Comparison of ENCODE assay signal across 14 cellular contexts in genomic region chr5:177154003-177154643, GRCh38. TPM values are rescaled to one million over a fixed set of nuclear protein-coding genes. Genes with fewer than 3 reads are reported as not detected.
DNase-seq lines count a peak whose midpoint lies in the region; ATAC-seq, FAIRE-seq and TF ChIP-seq lines count a peak whose summit lies in the region.
"Had no signal": no experiment of that assay in that cellular context is flagged by ENCODE, and none has a peak within 500 bp of the region (broad histone marks: within the 10 kb centered on the region; RNA-seq: fewer than 3 reads in every experiment).

No MANE protein-coding gene starts in this region.

- TF ChIP-seq RAD21 in GM12878 (IDR thresholded peaks at IDR 0.05; ENCODE audit: insufficient read depth, low read depth, low read length), result no peak

- H3K79me2 ChIP-seq in GM12878 (ENCODE audit: control insufficient read depth, insufficient read depth, low read length) (peaks cover 23% of the 10 kb centered on the region), mesendoderm (ENCODE audit: control insufficient read depth, insufficient read depth, low read length) (peaks cover 57% of the 10 kb centered on the region)

- H3K36me3 ChIP-seq in A673 (ENCODE audit: insufficient read depth, low read length, poor library complexity, severe bottlenecking), result no peaks in the 10 kb centered on the region
- peaks cover 3 to 6% of the 10 kb centered on the region in 2 experiments; a peak in 3 of 4 replicates for H3K36me3 ChIP-seq in GM12878 (ENCODE audit: control insufficient read depth in 2 of 2, insufficient read depth in 2 of 2, low read length in 1 of 2)
- peaks cover 4% of the 10 kb centered on the region for H3K36me3 ChIP-seq in mesendoderm (ENCODE audit: control insufficient read depth, insufficient read depth, low read length)

- DNase-seq in A673 (ENCODE audit: low spot score) (no peak), G401 (ENCODE audit: low spot score) (peak; percentile 25), GM12878 (ENCODE audit: low read depth, low spot score) (no peak), mesendoderm (peak; percentile 64), GM19239 (ENCODE audit: insufficient read length, low spot score) (no peak)
- DNase-seq in activated naive CD4-positive, alpha-beta T cell treated with anti-CD3 and anti-CD28 coated beads, Interleukin-2, amount 50 U/mL, for 16 hours, result no peak
- DNase-seq: activated CD4-positive, alpha-beta T cell treated with anti-CD3 and anti-CD28 coated beads for 48 hours; lower lobe of right lung; T1000 had no signal

- H3K27ac ChIP-seq in A673 (ENCODE audit: low read depth, low read length, poor library complexity, severe bottlenecking) (no peak overlapping the region), GM12878 (ENCODE audit: control insufficient read depth, insufficient read depth) (no peak overlapping the region), mesendoderm (ENCODE audit: low read depth, low read length) (no peak overlapping the region)
- H3K27ac ChIP-seq: lower lobe of right lung had no signal

- POLR2A ChIA-PET in A673 (lab: Charles Lee; ENCODE audit: low non-redundant PET), result no interaction called here
- POLR2A ChIA-PET in GM12878 (lab: Charles Lee), result interaction anchor here (0.5 to 1.5 kb wide), 3 partner anchors 15 to 21 kb away, joined by 3 to 6 read pairs (median 4); no protein-coding TSS in a partner anchor

- no peak overlapping the region for H2AFZ ChIP-seq in GM12878 (ENCODE audit: control insufficient read depth, low read depth, low read length)

- in situ Hi-C loops in G401 (cut with HindIII; ENCODE audit: low sequenced_read_pairs) (no loop called here), GM12878 (cut with MboI) (no loop called here)

- CTCF ChIA-PET in A673 (lab: Charles Lee) (no interaction called here), GM12878 (lab: Yijun Ruan, JAX) (interaction anchor here (0.6 to 1.2 kb wide), 3 partner anchors 18 to 168 kb away, joined by 3 to 4 read pairs (median 3); no protein-coding TSS in a partner anchor)

- no peaks in the 10 kb centered on the region for H4K20me1 ChIP-seq in GM12878 (ENCODE audit: control insufficient read depth, insufficient read depth)

- H3K27me3 ChIP-seq in A673 (replicated peaks; ENCODE audit: insufficient read depth, low read depth, low read length, poor library complexity) (no peaks in the 10 kb centered on the region), GM12878 (replicated peaks in 1 of 2; ENCODE audit: control insufficient read depth in 2 of 2, insufficient read depth in 2 of 2, low read length in 1 of 2) (no peaks in the 10 kb centered on the region), mesendoderm (ENCODE audit: insufficient read depth, low read length, poor library complexity) (no peaks in the 10 kb centered on the region)

- FAIRE-seq in GM12878 (lab: Jason Lieb, UNC), result no peak
- no peak for FAIRE-seq in GM19239 (lab: Jason Lieb, UNC)
- FAIRE-seq: GM12892 had no signal

- H3K9me3 ChIP-seq in A673 (ENCODE audit: low read depth, low read length, poor library complexity, severe bottlenecking), result no peaks in the 10 kb centered on the region
- H3K9me3 ChIP-seq in GM12878 (replicated peaks; ENCODE audit: control insufficient read depth, insufficient read depth, low read length), result no peaks in the 10 kb centered on the region
- H3K9me3 ChIP-seq: lower lobe of right lung had no signal

- no peak for TF ChIP-seq POLR2A in GM12878 (IDR thresholded peaks at IDR 0.05; ENCODE audit: low read depth, low read length)

- H3K4me3 ChIP-seq in A673 (ENCODE audit: low read depth, low read length, poor library complexity, severe bottlenecking), result no peak overlapping the region
- no peak overlapping the region for H3K4me3 ChIP-seq in GM12878
- no peak overlapping the region for H3K4me3 ChIP-seq in mesendoderm (ENCODE audit: low read length)
- H3K4me3 ChIP-seq: lower lobe of right lung had no signal

- H3K4me2 ChIP-seq in GM12878 (ENCODE audit: control insufficient read depth, insufficient read depth) (no peak overlapping the region), mesendoderm (ENCODE audit: low read length) (no peak overlapping the region)

- 98% methylated on average over 6 of the region's 6 CpGs for WGBS in GM12878 (ENCODE audit: insufficient coverage, insufficient replicate concordance, low lambda C conversion rate, missing lambda C conversion rate)
- WGBS in mesendoderm (ENCODE audit: extremely low coverage, insufficient coverage, low lambda C conversion rate), result 100% methylated on average over 1 of the region's 6 CpGs

- no peak overlapping the region for H2AK5ac ChIP-seq in mesendoderm (ENCODE audit: low read length)

- intact Hi-C loops in A673 (cut with micrococcal nuclease; ENCODE audit: unreplicated experiment), result no loop called here
- intact Hi-C loops in GM12878 (cut with micrococcal nuclease; ENCODE audit: unreplicated experiment), result no loop called here

- ATAC-seq in GM12878, result no peak
- ATAC-seq in HG02870 (IDR thresholded peaks at IDR 0.05; ENCODE audit: unreplicated experiment), result no peak
- no peak for ATAC-seq in HG02938 (IDR thresholded peaks at IDR 0.05; ENCODE audit: unreplicated experiment)
- ATAC-seq: activated T-helper 17 cell treated with anti-CD3 and anti-CD28 coated beads, Interleukin-2, amount 50 U/mL, for 72 hours; lower lobe of right lung; Right ventricle myocardium inferior had no signal

- no peak for TF ChIP-seq EP300 in GM12878 (IDR thresholded peaks at IDR 0.05; ENCODE audit: borderline replicate concordance in 1 of 2, control insufficient read depth in 1 of 2, low read depth in 2 of 2, low read length in 2 of 2)

- no peak overlapping the region for H3K23ac ChIP-seq in mesendoderm (ENCODE audit: low read length)

- no peak overlapping the region for H2BK120ac ChIP-seq in mesendoderm (ENCODE audit: low read depth, low read length)

- no peak overlapping the region for H4K8ac ChIP-seq in mesendoderm (ENCODE audit: low read depth, low read length)

- TF ChIP-seq CTCF in A673 (conservative IDR thresholded peaks at IDR 0.05; ENCODE audit: low read depth, low read length), result no peak
- TF ChIP-seq CTCF in GM12878 (IDR thresholded peaks at IDR 0.05 in 2 of 3, conservative IDR thresholded peaks at IDR 0.05 in 1 of 3; ENCODE audit: control insufficient read depth in 2 of 3, extremely low read depth in 1 of 3, insufficient read depth in 1 of 3, low read depth in 3 of 3, low read length in 3 of 3), result no peak

- no peak overlapping the region for H3K18ac ChIP-seq in mesendoderm (ENCODE audit: low read length)

- H4K5ac ChIP-seq in mesendoderm (ENCODE audit: low read length), result no peak overlapping the region

- no peak overlapping the region for H2BK15ac ChIP-seq in mesendoderm (replicated peaks; ENCODE audit: low read depth)

- BruUV-seq in A673 (replicated peaks; lab: Mats Ljungman, UMichigan) (TSS peak; percentile 10), GM12878 (replicated peaks; lab: Mats Ljungman, UMichigan) (TSS peak; percentile 33)

- peaks cover 4% of the 10 kb centered on the region for H3K79me1 ChIP-seq in mesendoderm (ENCODE audit: low read length)

- H3K4me1 ChIP-seq in A673 (ENCODE audit: insufficient read depth, low read length, poor library complexity, severe bottlenecking), result no peaks in the 10 kb centered on the region
- H3K4me1 ChIP-seq in GM12878 (ENCODE audit: control insufficient read depth, insufficient read depth, low read length), result peaks cover 16% of the 10 kb centered on the region
- H3K4me1 ChIP-seq in mesendoderm (ENCODE audit: control insufficient read depth, low read depth, low read length), result no peaks in the 10 kb centered on the region
- H3K4me1 ChIP-seq: lower lobe of right lung had no signal

- H3K56ac ChIP-seq in mesendoderm (ENCODE audit: low read length), result no peak overlapping the region

- no peak overlapping the region for H2BK5ac ChIP-seq in mesendoderm (ENCODE audit: low read length)

- H3K9ac ChIP-seq in GM12878 (ENCODE audit: control insufficient read depth, insufficient read depth, low read length) (no peak overlapping the region), mesendoderm (ENCODE audit: low read length) (no peak overlapping the region)

- SMC1A ChIA-PET in GM12878 (lab: Charles Lee; ENCODE audit: uncharacterized antibody, unreplicated experiment), result interaction anchor here (0.6 to 1.8 kb wide), 5 partner anchors 17 to 152 kb away, joined by 3 to 8 read pairs (median 4); no protein-coding TSS in a partner anchor

- H3K4ac ChIP-seq in mesendoderm (ENCODE audit: low read depth, low read length), result no peak overlapping the region

- RAD21 ChIA-PET in GM12878 (lab: Charles Lee; ENCODE audit: unreplicated experiment), result interaction anchor here (1.1 to 1.5 kb wide), 2 partner anchors 18 to 20 kb away, joined by 5 to 6 read pairs; partner anchors contain the start of gene NSD1

RNA-seq across cellular contexts. Expression of gene NSD1, which starts 20.6 kb away (rescaled TPM):
- total RNA-seq in A673 (2021) (74.3 and 76.6 TPM in 2 replicates), GM12878 (2014; rRNA removed) (39.2 and 40.0 TPM in 2 replicates), GM12878 (2014; rRNA removed; fragmentation: Illumina TruSeq; extraction: Trizol) (35.8 and 38.5 TPM in 2 replicates), GM12878 (2021) (49.9 and 57.9 TPM in 2 replicates)
- total RNA-seq in G401 (2014; rRNA removed; shearing (Covaris generic)), result 22.4 and 32.1 TPM in 2 replicates
- 210 and 218 TPM in 2 replicates for total RNA-seq in GM12878 (2013; cell fraction: nucleolus; rRNA removed)
- polyA plus RNA-seq in GM12878 (2011; ENCODE audit: low read depth), result 10.5 TPM
- polyA plus RNA-seq in GM12878 (2011; rRNA removed) (21.5 and 26.9 TPM in 2 replicates), GM12878 (2014; fragmentation: Illumina TruSeq; extraction: Trizol) (25.1 and 27.2 TPM in 2 replicates), GM12878 (2014; fragmentation: Nextera tagmentation; extraction: Ambion mirVana) (10 to 100 TPM in 1 of 2 experiments, 1 to 10 TPM in 1; 7.0 to 13.1 TPM), GM12878 (2014; rRNA removed) (20.5 and 23.8 TPM in 2 replicates), GM12878 (2016; fragmentation: Nextera tagmentation; extraction: Ambion mirVana) (10 to 100 TPM; 39.5 to 50.5 TPM)
- 13.1 and 13.2 TPM in 2 replicates for polyA plus RNA-seq in GM12878 (2011; cell fraction: cytosol; rRNA removed)
- 27.2 and 34.1 TPM in 2 replicates for polyA plus RNA-seq in GM12878 (2011; cell fraction: nucleus; rRNA removed)
- polyA plus RNA-seq in GM12878 (2012), result 13.2 and 16.4 TPM in 2 replicates
- polyA minus RNA-seq in GM12878 (2011; rRNA and poly(A)+ RNA removed), result 42.7 and 44.5 TPM in 2 replicates
- 18.0 and 18.8 TPM in 2 replicates for polyA minus RNA-seq in GM12878 (2011; cell fraction: cytosol; rRNA and poly(A)+ RNA removed)
- 50.7 and 102 TPM in 2 replicates for polyA minus RNA-seq in GM12878 (2011; cell fraction: nucleus; rRNA and poly(A)+ RNA removed)
- polyA plus RNA-seq in mesendoderm (2013, experiment 1 of 2), result 38.2 TPM
- polyA plus RNA-seq in mesendoderm (2013, experiment 2 of 2), result 38.5 TPM

Comparison
In these comparisons a context has a peak if more than half of its experiments do, and no peak if none do; other contexts are left out.
1. DNase-seq: peak in G401 (single experiment) and mesendoderm (single experiment); none in A673 (single experiment), GM12878 (single experiment), activated naive CD4-positive, alpha-beta T cell treated with anti-CD3 and anti-CD28 coated beads, Interleukin-2, amount 50 U/mL, for 16 hours (single experiment) and GM19239 (single experiment).